Comparison of ENCODE assay signal across 8 cellular contexts in genomic region chr2:70977605-70978205, GRCh38. TPM values are rescaled to one million over a fixed set of nuclear protein-coding genes. Genes with fewer than 3 reads are reported as not detected.
A peak's percentile ranks its signal among the peaks of the same experiment; 100 is the strongest.
DNase-seq lines count a peak whose midpoint lies in the region; ATAC-seq and TF ChIP-seq lines count a peak whose summit lies in the region.

No MANE protein-coding gene starts in this region.

- intact Hi-C loops in left ventricle myocardium superior (cut with micrococcal nuclease), result no loop called here

- H3K36me3 Mint-ChIP-seq in activated naive CD8-positive, alpha-beta T cell, result no peaks in the 10 kb centered on the region

- DNase-seq in EL (peak; percentile 83), NCI-H1417 treated with DMSO at 0.1 percent for 48 hours (lab: John Stamatoyannopoulos, UW) (peak; percentile 11), left ventricle myocardium superior (no peak), retinal pigment epithelial cell (ENCODE audit: low read depth) (no peak), activated gamma-delta T cell treated with Interleukin-2 at 50 U/mL for 16 hours (no peak), NCI-H446 (lab: John Stamatoyannopoulos, UW) (no peak)

- H3K4me1 Mint-ChIP-seq in activated naive CD8-positive, alpha-beta T cell (ENCODE audit: low read depth), result peaks cover 18% of the 10 kb centered on the region

- H3K9me3 Mint-ChIP-seq in activated naive CD8-positive, alpha-beta T cell (ENCODE audit: low read depth), result no peaks in the 10 kb centered on the region

- H3K27ac Mint-ChIP-seq in activated naive CD8-positive, alpha-beta T cell, result peak overlapping the region; percentile 18

- ATAC-seq in left ventricle myocardium superior, result peak; percentile 5
- ATAC-seq in GM21526 (IDR thresholded peaks at IDR 0.05; ENCODE audit: low FRiP score, unreplicated experiment), result no peak

- peak overlapping the region; percentile 79 for H3K4me3 Mint-ChIP-seq in activated naive CD8-positive, alpha-beta T cell

- H3K27me3 Mint-ChIP-seq in activated naive CD8-positive, alpha-beta T cell, result no peaks in the 10 kb centered on the region

- H3K4me3 ChIP-seq in retinal pigment epithelial cell (ENCODE audit: low read length), result peak overlapping the region; percentile 64

- no peak for TF ChIP-seq CTCF in retinal pigment epithelial cell (conservative IDR thresholded peaks at IDR 0.05; ENCODE audit: low read depth, low read length)

RNA-seq across cellular contexts. Expression of gene ANKRD53, which starts 0.7 kb away (rescaled TPM):
- 0.92 TPM for total RNA-seq in left ventricle myocardium superior

RNA-seq across cellular contexts. Expression of gene TEX261, which starts 17.0 kb away (rescaled TPM):
- total RNA-seq in left ventricle myocardium superior, result 50.4 TPM

RNA-seq across cellular contexts. Expression of gene ATP6V1B1, which starts 42.0 kb away (rescaled TPM):
- total RNA-seq in left ventricle myocardium superior, result not detected

Comparison
In these comparisons a context has a peak if more than half of its experiments do, and no peak if none do; other contexts are left out.
1. DNase-seq: peak in EL (single experiment) and NCI-H1417 treated with DMSO at 0.1 percent for 48 hours (single experiment); none in left ventricle myocardium superior (single experiment), retinal pigment epithelial cell (single experiment), activated gamma-delta T cell treated with Interleukin-2 at 50 U/mL for 16 hours (single experiment) and NCI-H446 (0 of 2).